14 cellular contexts compared by ENCODE assay signal in the genomic region with DNA sequence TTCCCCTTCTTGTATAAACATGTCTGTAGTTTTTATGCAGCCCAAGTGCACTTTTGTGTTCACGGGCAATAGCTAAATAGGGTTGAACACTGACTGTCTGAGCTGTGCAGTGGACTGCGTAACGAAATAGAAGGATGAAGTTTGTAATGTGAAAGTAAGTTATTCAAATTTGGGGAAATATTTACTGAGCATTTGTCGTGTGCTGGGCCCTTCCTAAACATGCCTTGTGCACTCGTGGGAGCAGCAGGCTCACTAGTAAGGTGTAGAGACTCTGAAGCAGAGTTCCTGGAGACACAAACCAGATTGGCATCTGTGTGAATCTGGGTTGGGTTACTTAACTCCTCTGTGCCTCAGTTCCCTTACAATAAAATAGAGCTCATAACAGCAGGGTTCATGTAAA. TPM values are rescaled to one million over a fixed set of nuclear protein-coding genes. Genes with fewer than 3 reads are reported as not detected.
DNase-seq lines count a peak whose midpoint lies in the region; ATAC-seq and TF ChIP-seq lines count a peak whose summit lies in the region.
"Had no signal": no experiment of that assay in that cellular context is flagged by ENCODE, and none has a peak within 500 bp of the region (broad histone marks: within the 10 kb centered on the region; RNA-seq: fewer than 3 reads in every experiment).

No MANE protein-coding gene starts in this region.

- H3K4me1 ChIP-seq in left ventricle myocardium inferior (peaks cover 18% of the 10 kb centered on the region), thoracic aorta (ENCODE audit: control insufficient read depth in 1 of 2, low read depth in 2 of 2) (peaks cover 25 to 83% of the 10 kb centered on the region in 2 donors)

- H3K27me3 ChIP-seq in left ventricle myocardium inferior (ENCODE audit: low read depth) = no peaks in the 10 kb centered on the region
- H3K27me3 ChIP-seq in thoracic aorta (replicated peaks; ENCODE audit: insufficient read depth) = no peaks in the 10 kb centered on the region
- H3K27me3 ChIP-seq: hepatocyte, thyroid gland had no signal

- H3K27ac ChIP-seq in left ventricle myocardium inferior (replicated peaks) (peak overlapping the region; percentile 76), thoracic aorta (peak overlapping the region; percentile 29 to 32)
- H3K27ac ChIP-seq: hepatocyte had no signal

- H3K9me3 Mint-ChIP-seq in activated CD4-positive, alpha-beta T cell treated with anti-CD3 and anti-CD28 coated beads, Interleukin-2, amount 10 ng/mL, durations not matched to agents 24 days and 14 days = peaks cover 3% of the 10 kb centered on the region
- H3K9me3 Mint-ChIP-seq in IgD-negative memory B cell = no peaks in the 10 kb centered on the region
- H3K9me3 Mint-ChIP-seq in activated CD8-positive, alpha-beta memory T cell treated with anti-CD3 and anti-CD28 coated beads, Interleukin-2, amount 10 ng/mL, durations not matched to agents 7 days and 5 days (ENCODE audit: low read depth) = no peaks in the 10 kb centered on the region

- intact Hi-C loops in activated CD4-positive, alpha-beta T cell treated with anti-CD3 and anti-CD28 coated beads, Interleukin-2, amount 10 ng/mL, durations not matched to agents 24 days and 14 days (cut with micrococcal nuclease) = loop anchor here (10.0 kb wide), 1 partner anchor 269 kb away; no protein-coding TSS in a partner anchor
- intact Hi-C loops in left ventricle myocardium inferior (cut with micrococcal nuclease) = no loop called here

- CTCF ChIA-PET in activated CD8-positive, alpha-beta memory T cell treated with anti-CD3 and anti-CD28 coated beads, Interleukin-2, amount 10 ng/mL, durations not matched to agents 7 days and 5 days (lab: Charles Lee) = interaction anchor here (0.9 kb wide), 1 partner anchor 25 kb away, joined by 3 read pairs; no protein-coding TSS in a partner anchor

- H3K36me3 ChIP-seq in left ventricle myocardium inferior (no peaks in the 10 kb centered on the region), thoracic aorta (no peaks in the 10 kb centered on the region)
- H3K36me3 ChIP-seq: thyroid gland had no signal

- H3K9me3 ChIP-seq in left ventricle myocardium inferior (replicated peaks) = no peaks in the 10 kb centered on the region
- H3K9me3 ChIP-seq in thoracic aorta = no peaks in the 10 kb centered on the region
- H3K9me3 ChIP-seq: thyroid gland had no signal

- H3K4me3 ChIP-seq in left ventricle myocardium inferior (peak overlapping the region; percentile 51), thoracic aorta (no peak overlapping the region)
- H3K4me3 ChIP-seq: hepatocyte, smooth muscle cell, thyroid gland had no signal

- ATAC-seq in thoracic aorta (ENCODE audit: insufficient number of reproducible peaks, low FRiP score, low read depth) = no peak
- no peak for ATAC-seq in activated CD8-positive, alpha-beta memory T cell treated with anti-CD3 and anti-CD28 coated beads, Interleukin-2, amount 10 ng/mL, durations not matched to agents 7 days and 5 days
- ATAC-seq: left colon had no signal

- no peak for TF ChIP-seq CTCF in left ventricle myocardium inferior (IDR thresholded peaks at IDR 0.05; ENCODE audit: borderline replicate concordance)
- TF ChIP-seq CTCF in thoracic aorta (IDR thresholded peaks at IDR 0.05) = no peak

- no peaks in the 10 kb centered on the region for H3K36me3 Mint-ChIP-seq in activated CD4-positive, alpha-beta T cell treated with anti-CD3 and anti-CD28 coated beads, Interleukin-2, amount 10 ng/mL, durations not matched to agents 24 days and 14 days (ENCODE audit: low read depth)
- peaks cover 3% of the 10 kb centered on the region for H3K36me3 Mint-ChIP-seq in IgD-negative memory B cell
- H3K36me3 Mint-ChIP-seq in activated CD8-positive, alpha-beta memory T cell treated with anti-CD3 and anti-CD28 coated beads, Interleukin-2, amount 10 ng/mL, durations not matched to agents 7 days and 5 days = no peaks in the 10 kb centered on the region

- peaks cover 31% of the 10 kb centered on the region for H3K4me1 Mint-ChIP-seq in activated CD4-positive, alpha-beta T cell treated with anti-CD3 and anti-CD28 coated beads, Interleukin-2, amount 10 ng/mL, durations not matched to agents 24 days and 14 days
- H3K4me1 Mint-ChIP-seq in IgD-negative memory B cell = peaks cover 5 to 17% (median 7%) of the 10 kb centered on the region in 3 donors
- H3K4me1 Mint-ChIP-seq in activated CD8-positive, alpha-beta memory T cell treated with anti-CD3 and anti-CD28 coated beads, Interleukin-2, amount 10 ng/mL, durations not matched to agents 7 days and 5 days = peaks cover 22% of the 10 kb centered on the region

- DNase-seq in activated CD4-positive, alpha-beta T cell treated with anti-CD3 and anti-CD28 coated beads, Interleukin-2, amount 10 ng/mL, durations not matched to agents 24 days and 14 days = no peak
- DNase-seq in activated CD4-positive, alpha-beta T cell treated with anti-CD3 and anti-CD28 coated beads, Interleukin-2, amount 50 U/mL, for 4 hours = no peak
- DNase-seq in left ventricle myocardium inferior (no peak), thoracic aorta (ENCODE audit: low spot score) (no peak), ecto neural progenitor cell (ENCODE audit: low spot score) (no peak), AML-193 (lab: John Stamatoyannopoulos, UW) (no peak)
- no peak for DNase-seq in activated CD8-positive, alpha-beta memory T cell treated with anti-CD3 and anti-CD28 coated beads, Interleukin-2, amount 10 ng/mL, durations not matched to agents 7 days and 5 days
- DNase-seq: activated effector memory CD4-positive, alpha-beta T cell treated with Interleukin-2 at 50 U/mL for 16 hours; DMS79; left colon had no signal

- H3K27ac Mint-ChIP-seq in activated CD4-positive, alpha-beta T cell treated with anti-CD3 and anti-CD28 coated beads, Interleukin-2, amount 10 ng/mL, durations not matched to agents 24 days and 14 days = no peak overlapping the region
- peak overlapping the region in 2 of 3 donors; percentile 21 to 64 for H3K27ac Mint-ChIP-seq in IgD-negative memory B cell
- no peak overlapping the region for H3K27ac Mint-ChIP-seq in activated CD8-positive, alpha-beta memory T cell treated with anti-CD3 and anti-CD28 coated beads, Interleukin-2, amount 10 ng/mL, durations not matched to agents 7 days and 5 days

- peak overlapping the region; percentile 7 for H3K4me3 Mint-ChIP-seq in activated CD4-positive, alpha-beta T cell treated with anti-CD3 and anti-CD28 coated beads, Interleukin-2, amount 10 ng/mL, durations not matched to agents 24 days and 14 days
- peak overlapping the region in 2 of 4 donors; percentile 27 to 41 for H3K4me3 Mint-ChIP-seq in IgD-negative memory B cell
- H3K4me3 Mint-ChIP-seq in activated CD8-positive, alpha-beta memory T cell treated with anti-CD3 and anti-CD28 coated beads, Interleukin-2, amount 10 ng/mL, durations not matched to agents 7 days and 5 days = no peak overlapping the region

- H3K27me3 Mint-ChIP-seq in activated CD4-positive, alpha-beta T cell treated with anti-CD3 and anti-CD28 coated beads, Interleukin-2, amount 10 ng/mL, durations not matched to agents 24 days and 14 days = no peaks in the 10 kb centered on the region
- peaks cover 5% of the 10 kb centered on the region for H3K27me3 Mint-ChIP-seq in IgD-negative memory B cell
- no peaks in the 10 kb centered on the region for H3K27me3 Mint-ChIP-seq in activated CD8-positive, alpha-beta memory T cell treated with anti-CD3 and anti-CD28 coated beads, Interleukin-2, amount 10 ng/mL, durations not matched to agents 7 days and 5 days

RNA-seq across cellular contexts. Expression of gene C1QTNF7, which starts 51.7 kb away (rescaled TPM):
- total RNA-seq in activated CD4-positive, alpha-beta T cell treated with anti-CD3 and anti-CD28 coated beads, Interleukin-2, amount 10 ng/mL, durations not matched to agents 24 days and 14 days = not detected in 2 replicates
- not detected for polyA plus RNA-seq in IgD-negative memory B cell
- total RNA-seq in left ventricle myocardium inferior (2.4 TPM), thoracic aorta (10 to 100 TPM; 18.2 to 24.0 TPM)
- not detected for total RNA-seq in activated CD8-positive, alpha-beta memory T cell treated with anti-CD3 and anti-CD28 coated beads, Interleukin-2, amount 10 ng/mL, durations not matched to agents 7 days and 5 days

Comparison
In these comparisons a context has a peak if more than half of its experiments do, and no peak if none do; other contexts are left out.
1. H3K27ac Mint-ChIP-seq: peak in IgD-negative memory B cell (2 of 3); none in activated CD4-positive, alpha-beta T cell treated with anti-CD3 and anti-CD28 coated beads, Interleukin-2, amount 10 ng/mL, durations not matched to agents 24 days and 14 days (single experiment) and activated CD8-positive, alpha-beta memory T cell treated with anti-CD3 and anti-CD28 coated beads, Interleukin-2, amount 10 ng/mL, durations not matched to agents 7 days and 5 days (single experiment).